1 cellular context compared by ENCODE assay signal in genomic region chr19:35090160-35090794, GRCh38.
A peak's percentile ranks its signal among the peaks of the same experiment; 100 is the strongest.
TF ChIP-seq lines count a peak whose summit lies in the region.

No MANE protein-coding gene starts in this region.

TF ChIP-seq in HEK293, 187 proteins besides CTCF, POLR2A, EP300 and RAD21 (continued from another document and continues in another):
- TF ChIP-seq ZNF639 (tag by site-specific recombination; IDR thresholded peaks at IDR 0.05) (no peak), ZNF548 (tag by site-specific recombination; IDR thresholded peaks at IDR 0.05) (no peak), ZNF24 (tag by site-specific recombination; IDR thresholded peaks at IDR 0.05) (no peak), ZSCAN4 (tag by site-specific recombination; IDR thresholded peaks at IDR 0.05) (no peak), ZFP3 (tag by site-specific recombination; IDR thresholded peaks at IDR 0.05; ENCODE audit: low read depth) (no peak), ZNF518A (tag by site-specific recombination; conservative IDR thresholded peaks at IDR 0.05; ENCODE audit: low read depth) (no peak), PATZ1 (tag by site-specific recombination; IDR thresholded peaks at IDR 0.05) (peak; percentile 74), BCL6B (tag by site-specific recombination; IDR thresholded peaks at IDR 0.05) (no peak), ZNF292 (tag by site-specific recombination; IDR thresholded peaks at IDR 0.05; ENCODE audit: borderline replicate concordance, low read depth) (no peak), GLI4 (tag by site-specific recombination; IDR thresholded peaks at IDR 0.05) (no peak), ZNF776 (tag by site-specific recombination; IDR thresholded peaks at IDR 0.05; ENCODE audit: borderline replicate concordance) (no peak), TRIM28 (IDR thresholded peaks at IDR 0.05; ENCODE audit: borderline replicate concordance, low read length) (no peak), ZNF335 (tag by site-specific recombination; conservative IDR thresholded peaks at IDR 0.05) (no peak), ZNF114 (tag by site-specific recombination; IDR thresholded peaks at IDR 0.05) (no peak), ZBTB48 (tag by site-specific recombination; IDR thresholded peaks at IDR 0.05) (peak; percentile 49; the same call in 1 of the 2 replicates), ZNF664 (tag by site-specific recombination; IDR thresholded peaks at IDR 0.05) (no peak), ZNF558 (tag by site-specific recombination; IDR thresholded peaks at IDR 0.05) (no peak), ZNF670 (tag by site-specific recombination; IDR thresholded peaks at IDR 0.05; ENCODE audit: low read depth) (no peak), ZNF48 (tag by site-specific recombination; IDR thresholded peaks at IDR 0.05) (no peak), PRDM2 (tag by site-specific recombination; IDR thresholded peaks at IDR 0.05; ENCODE audit: borderline replicate concordance) (no peak), ZNF830 (tag by site-specific recombination; IDR thresholded peaks at IDR 0.05; ENCODE audit: low read depth) (no peak), ZNF223 (tag by site-specific recombination; IDR thresholded peaks at IDR 0.05) (no peak), ZNF341 (tag by site-specific recombination; IDR thresholded peaks at IDR 0.05; ENCODE audit: low read depth) (no peak; the same call in 1 of the 2 replicates), OSR2 (tag by site-specific recombination; IDR thresholded peaks at IDR 0.05) (no peak), PRDM4 (tag by site-specific recombination; IDR thresholded peaks at IDR 0.05) (no peak), ZNF623 (tag by site-specific recombination; IDR thresholded peaks at IDR 0.05) (no peak), GLIS1 (tag by site-specific recombination; IDR thresholded peaks at IDR 0.05) (peak; percentile 5; the same call in 1 of the 2 replicates), ZNF2 (tag by site-specific recombination; IDR thresholded peaks at IDR 0.05) (no peak; the same call in 1 of the 2 replicates), ZNF514 (tag by site-specific recombination; IDR thresholded peaks at IDR 0.05) (no peak), REST (tag by site-specific recombination; IDR thresholded peaks at IDR 0.05) (peak; percentile 17; the same call in 1 of the 2 replicates), ZNF624 (tag by site-specific recombination; IDR thresholded peaks at IDR 0.05) (no peak)
